Comparison of ENCODE assay signal across 9 cellular contexts in genomic region chr18:77124452-77124922, GRCh38. TPM values are rescaled to one million over a fixed set of nuclear protein-coding genes. Genes with fewer than 3 reads are reported as not detected.
DNase-seq lines count a peak whose midpoint lies in the region; ATAC-seq and TF ChIP-seq lines count a peak whose summit lies in the region.
"Had no signal": no experiment of that assay in that cellular context is flagged by ENCODE, and none has a peak within 500 bp of the region (broad histone marks: within the 10 kb centered on the region; RNA-seq: fewer than 3 reads in every experiment).

No MANE protein-coding gene starts in this region.

- no peak for DNase-seq in GM12864 (ENCODE audit: low read depth)
- no peak for DNase-seq in activated T-cell treated with anti-CD3 and anti-CD28 coated beads, Interleukin-2, amount 50 U/mL, for 4 hours
- DNase-seq in osteoblast (ENCODE audit: insufficient read length, low spot score, missing footprints) = peak; percentile 76
- no peak for DNase-seq in COLO829 (ENCODE audit: low spot score)
- DNase-seq in inferior parietal cortex (ENCODE audit: extremely low spot score) = no peak
- no peak for DNase-seq in NCI-H128 (lab: John Stamatoyannopoulos, UW; ENCODE audit: unreplicated experiment)

- peaks cover 96% of the 10 kb centered on the region for H3K4me1 Mint-ChIP-seq in activated T-cell treated with anti-CD3 and anti-CD28 coated beads, Interleukin-2, amount 50 U/mL, for 4 hours (ENCODE audit: low read depth)

- H3K4me3 Mint-ChIP-seq in activated T-cell treated with anti-CD3 and anti-CD28 coated beads, Interleukin-2, amount 50 U/mL, for 4 hours = peak overlapping the region; percentile 83

- H3K27me3 Mint-ChIP-seq in activated T-cell treated with anti-CD3 and anti-CD28 coated beads, Interleukin-2, amount 50 U/mL, for 4 hours (ENCODE audit: low read depth) = no peaks in the 10 kb centered on the region

- peaks cover 17% of the 10 kb centered on the region for H3K36me3 Mint-ChIP-seq in activated T-cell treated with anti-CD3 and anti-CD28 coated beads, Interleukin-2, amount 50 U/mL, for 4 hours (ENCODE audit: insufficient read depth)

- no peaks in the 10 kb centered on the region for H3K9me3 Mint-ChIP-seq in activated T-cell treated with anti-CD3 and anti-CD28 coated beads, Interleukin-2, amount 50 U/mL, for 4 hours

- H4K20me1 ChIP-seq in osteoblast (ENCODE audit: insufficient read depth, low read length) = no peaks in the 10 kb centered on the region

- H3K4me2 ChIP-seq in osteoblast (ENCODE audit: insufficient read depth, low read length) = no peak overlapping the region

- peak overlapping the region; percentile 33 for H3K4me3 ChIP-seq in GM12864 (ENCODE audit: low read depth, low read length)
- no peak overlapping the region for H3K4me3 ChIP-seq in osteoblast (ENCODE audit: insufficient read depth, low read length)

- H3K79me2 ChIP-seq in osteoblast (ENCODE audit: insufficient read depth, low read length) = no peaks in the 10 kb centered on the region

- no peak overlapping the region for H2AFZ ChIP-seq in osteoblast (ENCODE audit: low read length)

- H3K27me3 ChIP-seq in osteoblast (ENCODE audit: insufficient read depth, low read length) = peaks cover 7% of the 10 kb centered on the region

- H3K9me3 ChIP-seq in osteoblast (ENCODE audit: low read depth, low read length) = no peaks in the 10 kb centered on the region

- ATAC-seq in GM21529 (IDR thresholded peaks at IDR 0.05; ENCODE audit: unreplicated experiment) = peak; percentile 67
- ATAC-seq in activated T-cell treated with anti-CD3 and anti-CD28 coated beads, Interleukin-2, amount 50 U/mL, for 4 hours = peak; percentile 85 to 90

- TF ChIP-seq CTCF in GM12864 (IDR thresholded peaks at IDR 0.05; ENCODE audit: low read depth, low read length, missing control alignments) (no peak), osteoblast (IDR thresholded peaks at IDR 0.05; ENCODE audit: extremely low read depth, low read depth, low read length) (no peak)

- H3K27ac ChIP-seq in osteoblast (ENCODE audit: low read depth, low read length) = no peak overlapping the region
- H3K27ac ChIP-seq: epithelial cell of prostate had no signal

- H3K4me1 ChIP-seq in osteoblast (ENCODE audit: insufficient read depth, low read length) = peaks cover 16% of the 10 kb centered on the region

- no peaks in the 10 kb centered on the region for H3K36me3 ChIP-seq in osteoblast (ENCODE audit: insufficient read depth, low read length)

- TF ChIP-seq RAD21 in Ishikawa (IDR thresholded peaks at IDR 0.05; ENCODE audit: low read depth) = no peak

- TF ChIP-seq EP300 in Ishikawa (IDR thresholded peaks at IDR 0.05; ENCODE audit: borderline replicate concordance) = no peak

TF ChIP-seq in Ishikawa, 13 proteins besides CTCF, POLR2A, EP300 and RAD21:
- no peak for TF ChIP-seq EGR1 (IDR thresholded peaks at IDR 0.05)
- TF ChIP-seq, protein P1, sequence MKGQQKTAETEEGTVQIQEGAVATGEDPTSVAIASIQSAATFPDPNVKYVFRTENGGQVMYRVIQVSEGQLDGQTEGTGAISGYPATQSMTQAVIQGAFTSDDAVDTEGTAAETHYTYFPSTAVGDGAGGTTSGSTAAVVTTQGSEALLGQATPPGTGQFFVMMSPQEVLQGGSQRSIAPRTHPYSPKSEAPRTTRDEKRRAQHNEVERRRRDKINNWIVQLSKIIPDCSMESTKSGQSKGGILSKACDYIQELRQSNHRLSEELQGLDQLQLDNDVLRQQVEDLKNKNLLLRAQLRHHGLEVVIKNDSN (IDR thresholded peaks at IDR 0.05) = no peak
- 0 out of 2 replicates have a peak, but pooled peaks have one; percentile 19 for TF ChIP-seq NFIC (IDR thresholded peaks at IDR 0.05)

RNA-seq across cellular contexts. Expression of gene MBP, which starts 8.1 kb away (rescaled TPM):
- total RNA-seq in activated T-cell treated with anti-CD3 and anti-CD28 coated beads, Interleukin-2, amount 50 U/mL, for 4 hours = 10 to 100 TPM; 28.1 to 32.9 (median 32.3) TPM
- total RNA-seq in osteoblast = 1.5 and 2.2 TPM in 2 replicates
